In genomic region chr7:128172151-128172550, GRCh38 we compare ENCODE assay signal across 18 cellular contexts.
DNase-seq lines count a peak whose midpoint lies in the region; ATAC-seq and TF ChIP-seq lines count a peak whose summit lies in the region.
"Had no signal": no experiment of that assay in that cellular context is flagged by ENCODE, and none has a peak within 500 bp of the region (broad histone marks: within the 10 kb centered on the region; RNA-seq: fewer than 3 reads in every experiment).

No MANE protein-coding gene starts in this region.

- TF ChIP-seq CTCF in upper lobe of left lung (IDR thresholded peaks at IDR 0.05): no peak

- peaks cover 7 to 17% (median 11%) of the 10 kb centered on the region in 4 donors for H3K4me1 ChIP-seq in upper lobe of left lung

- no peak for ATAC-seq in upper lobe of left lung (ENCODE audit: low FRiP score in 2 of 2)
- ATAC-seq: esophagus mucosa had no signal

- no peaks in the 10 kb centered on the region for H3K36me3 ChIP-seq in upper lobe of left lung
- H3K36me3 ChIP-seq: adrenal gland, cardiac muscle cell, left ventricle myocardium inferior, spleen had no signal

- H3K4me3 ChIP-seq in upper lobe of left lung: no peak overlapping the region
- H3K4me3 ChIP-seq: adrenal gland, cardiac muscle cell, left ventricle myocardium inferior, spleen had no signal

- H3K27ac ChIP-seq in upper lobe of left lung: no peak overlapping the region
- H3K27ac ChIP-seq: adrenal gland, cardiac muscle cell, left ventricle myocardium inferior, spleen had no signal

- DNase-seq in DMS53 (lab: John Stamatoyannopoulos, UW) (peak; percentile 21), DMS53 treated with DMSO at 0.1 percent for 48 hours (lab: John Stamatoyannopoulos, UW; ENCODE audit: unreplicated experiment) (no peak), NCI-H1417 (lab: John Stamatoyannopoulos, UW) (peak; percentile 12 to 87 (median 72)), NCI-H748 (lab: John Stamatoyannopoulos, UW; ENCODE audit: unreplicated experiment) (peak; percentile 94), islet precursor cell (peak; percentile 37), NCI-H2171 (lab: John Stamatoyannopoulos, UW) (no peak), upper lobe of left lung (no peak), NCI-H1930 (lab: John Stamatoyannopoulos, UW) (no peak)
- DNase-seq: 8988T; activated CD4-positive, alpha-beta T cell treated with anti-CD3 and anti-CD28 coated beads for 1 hour; left ventricle myocardium inferior; NCI-H446 treated with DMSO at 0.1 percent for 48 hours; SIG-M5; spleen; stimulated activated CD8-positive, alpha-beta memory T cell treated with anti-CD3 and anti-CD28 coated beads, Interleukin-4, amount 100 ng/mL, for 48 hours had no signal

- no peak for TF ChIP-seq POLR2A in upper lobe of left lung (IDR thresholded peaks at IDR 0.05)

- no peak for TF ChIP-seq EP300 in upper lobe of left lung (IDR thresholded peaks at IDR 0.05)

- peaks cover 0 to 19% (median 14%) of the 10 kb centered on the region in 4 donors for H3K27me3 ChIP-seq in upper lobe of left lung

- H3K9me3 ChIP-seq in upper lobe of left lung: no peaks in the 10 kb centered on the region
- H3K9me3 ChIP-seq: adrenal gland, left ventricle myocardium inferior, spleen had no signal

- 56 to 67% methylated on average over 4 to 7 of the region's 7 CpGs for WGBS in upper lobe of left lung, 2 donors

Comparison
In these comparisons a context has a peak if more than half of its experiments do, and no peak if none do; other contexts are left out.
1. DNase-seq: peak in DMS53 (single experiment), NCI-H1417 (3 of 3), NCI-H748 (single experiment) and islet precursor cell (single experiment); none in DMS53 treated with DMSO at 0.1 percent for 48 hours (single experiment), NCI-H2171 (single experiment), upper lobe of left lung (0 of 2) and NCI-H1930 (0 of 2).